In genomic region chr7:155352076-155352752, GRCh38 we compare ENCODE assay signal across 22 cellular contexts.
"Had no signal": no experiment of that assay in that cellular context is flagged by ENCODE, and none has a peak within 500 bp of the region (broad histone marks: within the 10 kb centered on the region; RNA-seq: fewer than 3 reads in every experiment).

No MANE protein-coding gene starts in this region.

- H3K9ac ChIP-seq: parathyroid adenoma, SK-N-SH had no signal

- ATAC-seq: activated T-helper 17 cell treated with anti-CD3 and anti-CD28 coated beads, Interleukin-2, amount 50 U/mL, for 72 hours; gastroesophageal sphincter; left colon; natural killer cell had no signal

- H3K9me3 ChIP-seq: esophagus squamous epithelium, gastroesophageal sphincter, heart left ventricle, neutrophil, SK-N-SH, tibial nerve had no signal

- DNase-seq: activated CD4-positive, alpha-beta T cell treated with anti-CD3 and anti-CD28 coated beads for 1 hour; activated CD8-positive, alpha-beta memory T cell treated with anti-CD3 and anti-CD28 coated beads, Interleukin-2, amount 50 U/mL, for 4 hours; activated naive CD4-positive, alpha-beta T cell treated with Interleukin-2 at 50 U/mL for 16 hours; activated naive CD8-positive, alpha-beta T cell treated with anti-CD3 and anti-CD28 coated beads for 36 hours; activated T-cell treated with anti-CD3 and anti-CD28 coated beads, Interleukin-2, amount 50 U/mL, for 24 hours; esophagus squamous epithelium; left colon; natural killer cell; SK-N-SH; stimulated activated CD4-positive, alpha-beta T cell treated with anti-CD3 and anti-CD28 coated beads, Interleukin-4, amount 100 ng/mL, for 24 hours; stimulated activated naive CD4-positive, alpha-beta T cell treated with Interleukin-2 at 50 U/mL for 16 hours; substantia nigra had no signal

- H3K36me3 Mint-ChIP-seq: activated naive CD8-positive, alpha-beta T cell treated with anti-CD3 and anti-CD28 coated beads for 36 hours; natural killer cell had no signal

- H3K4me3 ChIP-seq: dorsolateral prefrontal cortex, esophagus squamous epithelium, gastroesophageal sphincter, heart left ventricle, lung, tibial nerve had no signal

- H2AFZ ChIP-seq: parathyroid adenoma had no signal

- H3K9me3 Mint-ChIP-seq: activated naive CD8-positive, alpha-beta T cell treated with anti-CD3 and anti-CD28 coated beads for 36 hours; activated T-cell treated with anti-CD3 and anti-CD28 coated beads, Interleukin-2, amount 50 U/mL, for 24 hours; activated T-helper 17 cell treated with anti-CD3 and anti-CD28 coated beads, Interleukin-2, amount 50 U/mL, for 72 hours; central memory CD8-positive, alpha-beta T cell; natural killer cell had no signal

- H3K4me2 ChIP-seq: SK-N-SH had no signal

- H3K36me3 ChIP-seq: esophagus squamous epithelium, gastroesophageal sphincter, heart left ventricle, neutrophil, tibial nerve had no signal

- H3K4me3 Mint-ChIP-seq: activated naive CD8-positive, alpha-beta T cell treated with anti-CD3 and anti-CD28 coated beads for 36 hours; activated T-cell treated with anti-CD3 and anti-CD28 coated beads, Interleukin-2, amount 50 U/mL, for 24 hours; activated T-helper 17 cell treated with anti-CD3 and anti-CD28 coated beads, Interleukin-2, amount 50 U/mL, for 72 hours; central memory CD8-positive, alpha-beta T cell; natural killer cell had no signal

- H3K79me2 ChIP-seq: parathyroid adenoma had no signal

- H3K27ac Mint-ChIP-seq: activated naive CD8-positive, alpha-beta T cell treated with anti-CD3 and anti-CD28 coated beads for 36 hours; activated T-cell treated with anti-CD3 and anti-CD28 coated beads, Interleukin-2, amount 50 U/mL, for 24 hours; activated T-helper 17 cell treated with anti-CD3 and anti-CD28 coated beads, Interleukin-2, amount 50 U/mL, for 72 hours; natural killer cell had no signal

- H3K4me1 ChIP-seq: gastroesophageal sphincter, heart left ventricle, parathyroid adenoma had no signal

- H3K27ac ChIP-seq: dorsolateral prefrontal cortex, esophagus squamous epithelium, gastroesophageal sphincter, heart left ventricle, neutrophil, parathyroid adenoma, tibial nerve, VCaP had no signal

- H3K4me1 Mint-ChIP-seq: activated naive CD8-positive, alpha-beta T cell treated with anti-CD3 and anti-CD28 coated beads for 36 hours; activated T-helper 17 cell treated with anti-CD3 and anti-CD28 coated beads, Interleukin-2, amount 50 U/mL, for 72 hours; central memory CD8-positive, alpha-beta T cell; natural killer cell had no signal
